Comparison of ENCODE assay signal across 8 cellular contexts in genomic region chr9:127876026-127876763, GRCh38. TPM values are rescaled to one million over a fixed set of nuclear protein-coding genes. Genes with fewer than 3 reads are reported as not detected.
A peak's percentile ranks its signal among the peaks of the same experiment; 100 is the strongest.
DNase-seq lines count a peak whose midpoint lies in the region; ATAC-seq and TF ChIP-seq lines count a peak whose summit lies in the region.
"Had no signal": no experiment of that assay in that cellular context is flagged by ENCODE, and none has a peak within 500 bp of the region (broad histone marks: within the 10 kb centered on the region; RNA-seq: fewer than 3 reads in every experiment).

No MANE protein-coding gene starts in this region.

- ATAC-seq in activated T-helper 17 cell treated with anti-CD3 and anti-CD28 coated beads, Interleukin-2, amount 50 U/mL, for 72 hours (replicated peaks), result no peak
- ATAC-seq in HG02938 (IDR thresholded peaks at IDR 0.05; ENCODE audit: unreplicated experiment), result no peak

- CTCF ChIA-PET in Calu3 (lab: Charles Lee), result no interaction called here

- H3K4me3 ChIP-seq in suprapubic skin, result peak overlapping the region; percentile 57

- BruUV-seq in Calu3 (replicated peaks; lab: Mats Ljungman, UMichigan), result no TSS peak

- TF ChIP-seq CTCF in glutamatergic neuron (IDR thresholded peaks at IDR 0.05; ENCODE audit: partially characterized antibody, unreplicated experiment) (no peak), suprapubic skin (IDR thresholded peaks at IDR 0.05) (no peak), Calu3 (IDR thresholded peaks at IDR 0.05; ENCODE audit: unreplicated experiment) (no peak)

- TF ChIP-seq POLR2A in suprapubic skin (IDR thresholded peaks at IDR 0.05), result no peak

- H3K36me3 Mint-ChIP-seq in activated T-helper 17 cell treated with anti-CD3 and anti-CD28 coated beads, Interleukin-2, amount 50 U/mL, for 72 hours (ENCODE audit: low read depth), result no peaks in the 10 kb centered on the region
- H3K36me3 Mint-ChIP-seq in glutamatergic neuron (ENCODE audit: unreplicated experiment) (peaks cover 4% of the 10 kb centered on the region), Calu3 (ENCODE audit: insufficient read depth, unreplicated experiment) (peaks cover 11% of the 10 kb centered on the region)
- H3K36me3 Mint-ChIP-seq: activated naive CD8-positive, alpha-beta T cell had no signal

- no peaks in the 10 kb centered on the region for H3K9me3 Mint-ChIP-seq in activated T-helper 17 cell treated with anti-CD3 and anti-CD28 coated beads, Interleukin-2, amount 50 U/mL, for 72 hours
- H3K9me3 Mint-ChIP-seq in glutamatergic neuron (ENCODE audit: unreplicated experiment) (peaks cover 2% of the 10 kb centered on the region), Calu3 (ENCODE audit: low read depth, unreplicated experiment) (no peaks in the 10 kb centered on the region)
- H3K9me3 Mint-ChIP-seq: activated B cell treated with CpG ODN at 0.5 μM for 24 hours had no signal

- no peaks in the 10 kb centered on the region for H3K27me3 ChIP-seq in suprapubic skin

- intact Hi-C loops in Calu3 (cut with micrococcal nuclease; ENCODE audit: unreplicated experiment), result no loop called here

- H3K4me1 ChIP-seq in suprapubic skin, result peaks cover 53% of the 10 kb centered on the region

- H3K4me1 Mint-ChIP-seq in activated T-helper 17 cell treated with anti-CD3 and anti-CD28 coated beads, Interleukin-2, amount 50 U/mL, for 72 hours, result no peaks in the 10 kb centered on the region
- H3K4me1 Mint-ChIP-seq in glutamatergic neuron (ENCODE audit: low read depth, unreplicated experiment) (peaks cover 4% of the 10 kb centered on the region), Calu3 (ENCODE audit: low read depth, unreplicated experiment) (no peaks in the 10 kb centered on the region)

- no peak for TF ChIP-seq EP300 in suprapubic skin (IDR thresholded peaks at IDR 0.05)

- 82% methylated on average over 2 of the region's 14 CpGs for WGBS in suprapubic skin

- peak overlapping the region; percentile 6 for H3K27ac ChIP-seq in suprapubic skin
- H3K27ac ChIP-seq: neutrophil had no signal

- peak overlapping the region; percentile 56 for H3K27ac Mint-ChIP-seq in activated T-helper 17 cell treated with anti-CD3 and anti-CD28 coated beads, Interleukin-2, amount 50 U/mL, for 72 hours
- H3K27ac Mint-ChIP-seq in glutamatergic neuron (ENCODE audit: unreplicated experiment) (peak overlapping the region; percentile 52), Calu3 (ENCODE audit: unreplicated experiment) (no peak overlapping the region)
- H3K27ac Mint-ChIP-seq: activated B cell treated with CpG ODN at 0.5 μM for 24 hours; activated naive CD8-positive, alpha-beta T cell had no signal

- H3K9me3 ChIP-seq in suprapubic skin, result no peaks in the 10 kb centered on the region
- H3K9me3 ChIP-seq: neutrophil had no signal

- no peak overlapping the region for H3K4me3 Mint-ChIP-seq in activated T-helper 17 cell treated with anti-CD3 and anti-CD28 coated beads, Interleukin-2, amount 50 U/mL, for 72 hours
- peak overlapping the region; percentile 64 for H3K4me3 Mint-ChIP-seq in glutamatergic neuron (ENCODE audit: unreplicated experiment)
- no peak overlapping the region for H3K4me3 Mint-ChIP-seq in Calu3 (ENCODE audit: low read depth, unreplicated experiment)

- peaks cover 5% of the 10 kb centered on the region for H3K36me3 ChIP-seq in suprapubic skin
- H3K36me3 ChIP-seq: neutrophil had no signal

- DNase-seq in glutamatergic neuron (no peak), suprapubic skin (ENCODE audit: low spot score in 2 of 2) (peak in 1 of 2 donors; percentile 56), Calu3 (no peak)
- DNase-seq: activated B cell treated with CpG ODN at 0.5 μM for 24 hours had no signal

- no peaks in the 10 kb centered on the region for H3K27me3 Mint-ChIP-seq in activated T-helper 17 cell treated with anti-CD3 and anti-CD28 coated beads, Interleukin-2, amount 50 U/mL, for 72 hours
- peaks cover 13% of the 10 kb centered on the region for H3K27me3 Mint-ChIP-seq in glutamatergic neuron (ENCODE audit: unreplicated experiment)
- no peaks in the 10 kb centered on the region for H3K27me3 Mint-ChIP-seq in Calu3 (ENCODE audit: unreplicated experiment)
- H3K27me3 Mint-ChIP-seq: activated B cell treated with CpG ODN at 0.5 μM for 24 hours; activated naive CD8-positive, alpha-beta T cell had no signal

RNA-seq across cellular contexts. Expression of gene AK1, which starts 1.3 kb away (rescaled TPM):
- total RNA-seq in activated T-helper 17 cell treated with anti-CD3 and anti-CD28 coated beads, Interleukin-2, amount 50 U/mL, for 72 hours, result 10 to 100 TPM; 23.2 to 79.0 TPM
- total RNA-seq in glutamatergic neuron (ENCODE audit: unreplicated experiment) (121 TPM), suprapubic skin (10 to 100 TPM; 22.6 to 36.0 (median 26.0) TPM), Calu3 (2022) (12.2 and 15.6 TPM in 2 replicates)

RNA-seq across cellular contexts. Expression of gene ENG, which starts 21.7 kb away (rescaled TPM):
- 10 to 100 TPM in 1 of 2 donors, 1 to 10 TPM in 1; 10.0 to 18.7 TPM for total RNA-seq in activated T-helper 17 cell treated with anti-CD3 and anti-CD28 coated beads, Interleukin-2, amount 50 U/mL, for 72 hours
- total RNA-seq in glutamatergic neuron (ENCODE audit: unreplicated experiment) (not detected), suprapubic skin (10 to 100 TPM; 17.2 to 38.7 (median 31.2) TPM), Calu3 (2022) (0.32 TPM in 1 of 2 replicates, not detected in the other)

RNA-seq across cellular contexts. Expression of gene ST6GALNAC6, which starts 23.2 kb away (rescaled TPM):
- 100 to 1,000 TPM in 1 of 2 donors, 10 to 100 TPM in 1; 61.7 to 124 TPM for total RNA-seq in activated T-helper 17 cell treated with anti-CD3 and anti-CD28 coated beads, Interleukin-2, amount 50 U/mL, for 72 hours
- total RNA-seq in glutamatergic neuron (ENCODE audit: unreplicated experiment), result 26.1 TPM
- total RNA-seq in suprapubic skin, result 10 to 100 TPM; 41.6 to 50.5 (median 47.0) TPM
- total RNA-seq in Calu3 (2022), result 9.1 and 12.1 TPM in 2 replicates

RNA-seq across cellular contexts. Expression of gene ST6GALNAC4, which starts 40.6 kb away (rescaled TPM):
- 10 to 100 TPM; 19.6 to 19.8 TPM for total RNA-seq in activated T-helper 17 cell treated with anti-CD3 and anti-CD28 coated beads, Interleukin-2, amount 50 U/mL, for 72 hours
- total RNA-seq in glutamatergic neuron (ENCODE audit: unreplicated experiment) (15.8 TPM), suprapubic skin (10 to 100 TPM; 14.6 to 25.2 (median 20.2) TPM), Calu3 (2022) (11.8 and 12.8 TPM in 2 replicates)

RNA-seq across cellular contexts. Expression of gene PIP5KL1, which starts 54.4 kb away (rescaled TPM):
- total RNA-seq in activated T-helper 17 cell treated with anti-CD3 and anti-CD28 coated beads, Interleukin-2, amount 50 U/mL, for 72 hours, result 1 to 10 TPM; 2.6 to 3.7 TPM
- total RNA-seq in glutamatergic neuron (ENCODE audit: unreplicated experiment) (11.9 TPM), suprapubic skin (10 to 100 TPM in 1 of 4 donors, 1 to 10 TPM in 3; 5.8 to 14.7 (median 9.2) TPM), Calu3 (2022) (0.17 and 1.1 TPM in 2 replicates)
